15 cellular contexts compared by ENCODE assay signal in genomic region chr22:45469573-45470383, GRCh38. TPM values are rescaled to one million over a fixed set of nuclear protein-coding genes. Genes with fewer than 3 reads are reported as not detected.
DNase-seq lines count a peak whose midpoint lies in the region; ATAC-seq, FAIRE-seq and TF ChIP-seq lines count a peak whose summit lies in the region.
"Had no signal": no experiment of that assay in that cellular context is flagged by ENCODE, and none has a peak within 500 bp of the region (broad histone marks: within the 10 kb centered on the region; RNA-seq: fewer than 3 reads in every experiment).

No MANE protein-coding gene starts in this region.

- DNase-seq in KBM-7: peak; percentile 34
- peak; percentile 76 for DNase-seq in bronchial epithelial cell (ENCODE audit: low read depth)
- DNase-seq in medulla oblongata (ENCODE audit: extremely low spot score): peak; percentile 15
- DNase-seq in activated T-helper 2 cell treated with anti-CD3 and anti-CD28 coated beads, Interferon-gamma antibody, Interleukin-2, Interleukin-4, amounts not matched to agents 10 μg/mL and 5 μg/mL and 100 μg/mL, durations not matched to agents 14 hours and 24 hours and 36 hours (ENCODE audit: low spot score): no peak
- no peak for DNase-seq in T-helper 2 cell treated with Interferon-gamma antibody and Interleukin-4, amounts not matched to agents 5 μg/mL and 100 μg/mL, for 36 hours (ENCODE audit: low spot score)
- DNase-seq: activated B cell treated with CpG ODN at 0.5 μM for 24 hours; C1 segment of cervical spinal cord; NCI-H510A; stimulated activated CD4-positive, alpha-beta T cell treated with anti-CD3 and anti-CD28 coated beads, Interleukin-4, amount 100 ng/mL, for 1 hour had no signal

- H3K27me3 ChIP-seq in ACC112 (ENCODE audit: insufficient read depth, low read length) (no peaks in the 10 kb centered on the region), bronchial epithelial cell (ENCODE audit: control insufficient read depth, insufficient read depth, low read length) (no peaks in the 10 kb centered on the region)

- H3K36me3 ChIP-seq in ACC112 (ENCODE audit: insufficient read depth, low read length): no peaks in the 10 kb centered on the region
- H3K36me3 ChIP-seq in bronchial epithelial cell (ENCODE audit: control insufficient read depth, insufficient read depth, low read length): no peaks in the 10 kb centered on the region

- no peak for TF ChIP-seq CTCF in bronchial epithelial cell (IDR thresholded peaks at IDR 0.05; ENCODE audit: insufficient read depth, low read length, severe bottlenecking)

- H3K4me1 ChIP-seq in ACC112 (ENCODE audit: control insufficient read depth, insufficient read depth, low read length, unreplicated experiment): peaks cover 16% of the 10 kb centered on the region

- H3K4me1 Mint-ChIP-seq in activated T-helper 2 cell treated with anti-CD3 and anti-CD28 coated beads, Interferon-gamma antibody, Interleukin-2, Interleukin-4, amounts not matched to agents 10 μg/mL and 5 μg/mL and 100 μg/mL, durations not matched to agents 14 hours and 24 hours and 36 hours (ENCODE audit: low read depth): no peaks in the 10 kb centered on the region
- H3K4me1 Mint-ChIP-seq in T-helper 2 cell treated with Interferon-gamma antibody and Interleukin-4, amounts not matched to agents 5 μg/mL and 100 μg/mL, for 36 hours (ENCODE audit: low read depth): no peaks in the 10 kb centered on the region
- H3K4me1 Mint-ChIP-seq: activated B cell treated with CpG ODN at 0.5 μM for 24 hours had no signal

- no peak overlapping the region for H3K4me3 Mint-ChIP-seq in activated T-helper 2 cell treated with anti-CD3 and anti-CD28 coated beads, Interferon-gamma antibody, Interleukin-2, Interleukin-4, amounts not matched to agents 10 μg/mL and 5 μg/mL and 100 μg/mL, durations not matched to agents 14 hours and 24 hours and 36 hours (ENCODE audit: low read depth)
- H3K4me3 Mint-ChIP-seq in T-helper 2 cell treated with Interferon-gamma antibody and Interleukin-4, amounts not matched to agents 5 μg/mL and 100 μg/mL, for 36 hours: no peak overlapping the region
- H3K4me3 Mint-ChIP-seq: activated B cell treated with CpG ODN at 0.5 μM for 24 hours had no signal

- H3K79me2 ChIP-seq in ACC112 (ENCODE audit: control insufficient read depth, insufficient read depth, low read length, unreplicated experiment): no peaks in the 10 kb centered on the region

- peak overlapping the region; percentile 13; the same call in 1 of the 2 replicates for H3K4me3 ChIP-seq in ACC112 (ENCODE audit: low read depth, low read length)
- H3K4me3 ChIP-seq in bronchial epithelial cell (ENCODE audit: low read depth, low read length): no peak overlapping the region
- H3K4me3 ChIP-seq: GM12878 had no signal

- no peak overlapping the region for H3K27ac Mint-ChIP-seq in activated T-helper 2 cell treated with anti-CD3 and anti-CD28 coated beads, Interferon-gamma antibody, Interleukin-2, Interleukin-4, amounts not matched to agents 10 μg/mL and 5 μg/mL and 100 μg/mL, durations not matched to agents 14 hours and 24 hours and 36 hours
- no peak overlapping the region for H3K27ac Mint-ChIP-seq in T-helper 2 cell treated with Interferon-gamma antibody and Interleukin-4, amounts not matched to agents 5 μg/mL and 100 μg/mL, for 36 hours
- H3K27ac Mint-ChIP-seq: activated B cell treated with CpG ODN at 0.5 μM for 24 hours had no signal

- peak overlapping the region; percentile 70 for H3K27ac ChIP-seq in ACC112 (ENCODE audit: low read depth, low read length)

- H2AFZ ChIP-seq in ACC112 (ENCODE audit: low read length, unreplicated experiment): peak overlapping the region; percentile 82

- no peaks in the 10 kb centered on the region for H3K36me3 Mint-ChIP-seq in activated T-helper 2 cell treated with anti-CD3 and anti-CD28 coated beads, Interferon-gamma antibody, Interleukin-2, Interleukin-4, amounts not matched to agents 10 μg/mL and 5 μg/mL and 100 μg/mL, durations not matched to agents 14 hours and 24 hours and 36 hours (ENCODE audit: low read depth)
- no peaks in the 10 kb centered on the region for H3K36me3 Mint-ChIP-seq in T-helper 2 cell treated with Interferon-gamma antibody and Interleukin-4, amounts not matched to agents 5 μg/mL and 100 μg/mL, for 36 hours (ENCODE audit: low read depth)

- no peak for FAIRE-seq in bronchial epithelial cell (lab: Jason Lieb, UNC)
- FAIRE-seq: frontal cortex, GM12878 had no signal

- ATAC-seq in GM18520 (IDR thresholded peaks at IDR 0.05; ENCODE audit: unreplicated experiment) (no peak), HG03354 (IDR thresholded peaks at IDR 0.05; ENCODE audit: poor library complexity, severe bottlenecking, unreplicated experiment) (no peak)
- ATAC-seq: GM12878 had no signal

- peaks cover 11% of the 10 kb centered on the region for H3K27me3 Mint-ChIP-seq in activated T-helper 2 cell treated with anti-CD3 and anti-CD28 coated beads, Interferon-gamma antibody, Interleukin-2, Interleukin-4, amounts not matched to agents 10 μg/mL and 5 μg/mL and 100 μg/mL, durations not matched to agents 14 hours and 24 hours and 36 hours (ENCODE audit: low read depth)
- no peaks in the 10 kb centered on the region for H3K27me3 Mint-ChIP-seq in T-helper 2 cell treated with Interferon-gamma antibody and Interleukin-4, amounts not matched to agents 5 μg/mL and 100 μg/mL, for 36 hours (ENCODE audit: low read depth)

- no peaks in the 10 kb centered on the region for H3K9me3 Mint-ChIP-seq in activated T-helper 2 cell treated with anti-CD3 and anti-CD28 coated beads, Interferon-gamma antibody, Interleukin-2, Interleukin-4, amounts not matched to agents 10 μg/mL and 5 μg/mL and 100 μg/mL, durations not matched to agents 14 hours and 24 hours and 36 hours
- H3K9me3 Mint-ChIP-seq in T-helper 2 cell treated with Interferon-gamma antibody and Interleukin-4, amounts not matched to agents 5 μg/mL and 100 μg/mL, for 36 hours: peaks cover 4% of the 10 kb centered on the region

- intact Hi-C loops in activated T-helper 2 cell treated with anti-CD3 and anti-CD28 coated beads, Interferon-gamma antibody, Interleukin-2, Interleukin-4, amounts not matched to agents 10 μg/mL and 5 μg/mL and 100 μg/mL, durations not matched to agents 14 hours and 24 hours and 36 hours (cut with micrococcal nuclease): no loop called here

- in situ Hi-C loops in KBM-7 (cut with MboI; ENCODE audit: low pct_unique_long_range_greater_than_20kb, low sequenced_read_pairs): no loop called here

RNA-seq across cellular contexts. Expression of gene FBLN1, which starts 32.9 kb away (rescaled TPM):
- 18.2 and 25.2 TPM in 2 replicates for total RNA-seq in bronchial epithelial cell
- total RNA-seq in activated T-helper 2 cell treated with anti-CD3 and anti-CD28 coated beads, Interferon-gamma antibody, Interleukin-2, Interleukin-4, amounts not matched to agents 10 μg/mL and 5 μg/mL and 100 μg/mL, durations not matched to agents 14 hours and 24 hours and 36 hours: not detected in 2 replicates
- total RNA-seq: activated B cell treated with CpG ODN at 0.5 μM for 24 hours had no signal

RNA-seq across cellular contexts. Expression of gene RIBC2, which starts 56.3 kb away (rescaled TPM):
- total RNA-seq in bronchial epithelial cell: 0.26 TPM in 1 of 2 replicates, not detected in the other
- total RNA-seq in activated T-helper 2 cell treated with anti-CD3 and anti-CD28 coated beads, Interferon-gamma antibody, Interleukin-2, Interleukin-4, amounts not matched to agents 10 μg/mL and 5 μg/mL and 100 μg/mL, durations not matched to agents 14 hours and 24 hours and 36 hours: 9.9 and 11.0 TPM in 2 replicates
- total RNA-seq: GM12878, myocyte had no signal

RNA-seq across cellular contexts. Expression of gene SMC1B, which starts 56.4 kb away (rescaled TPM):
- not detected in 2 replicates for total RNA-seq in bronchial epithelial cell
- 0.50 and 0.80 TPM in 2 replicates for total RNA-seq in activated T-helper 2 cell treated with anti-CD3 and anti-CD28 coated beads, Interferon-gamma antibody, Interleukin-2, Interleukin-4, amounts not matched to agents 10 μg/mL and 5 μg/mL and 100 μg/mL, durations not matched to agents 14 hours and 24 hours and 36 hours
- total RNA-seq: frontal cortex, GM12878, myocyte had no signal

Comparison
In these comparisons a context has a peak if more than half of its experiments do, and no peak if none do; other contexts are left out.
1. DNase-seq: peak in KBM-7 (single experiment), bronchial epithelial cell (single experiment) and medulla oblongata (single experiment); none in activated T-helper 2 cell treated with anti-CD3 and anti-CD28 coated beads, Interferon-gamma antibody, Interleukin-2, Interleukin-4, amounts not matched to agents 10 μg/mL and 5 μg/mL and 100 μg/mL, durations not matched to agents 14 hours and 24 hours and 36 hours (single experiment) and T-helper 2 cell treated with Interferon-gamma antibody and Interleukin-4, amounts not matched to agents 5 μg/mL and 100 μg/mL, for 36 hours (single experiment).
2. RNA of gene FBLN1, which starts 32.9 kb away (total RNA-seq): 18.2 to 25.2 TPM in bronchial epithelial cell; not detected in activated T-helper 2 cell treated with anti-CD3 and anti-CD28 coated beads, Interferon-gamma antibody, Interleukin-2, Interleukin-4, amounts not matched to agents 10 μg/mL and 5 μg/mL and 100 μg/mL, durations not matched to agents 14 hours and 24 hours and 36 hours; every median in the first group is over 10 times any median in the second.